Comparison of ENCODE assay signal across 2 cellular contexts in the genomic region with DNA sequence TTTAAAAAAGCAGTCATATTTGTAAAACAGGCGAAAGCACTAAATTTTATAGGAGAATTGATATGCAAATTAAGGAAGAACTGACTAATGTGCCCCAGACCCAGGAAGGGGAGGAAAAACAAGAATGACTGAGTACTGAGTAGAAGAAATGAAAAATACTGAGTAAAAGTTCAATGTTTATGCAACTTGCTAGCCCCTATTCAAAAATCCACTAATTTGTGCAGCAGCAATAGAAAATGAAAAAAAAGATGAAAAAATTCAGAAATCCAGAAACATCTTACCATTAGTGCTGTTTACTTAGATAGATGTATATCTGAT.
TF ChIP-seq lines count a peak whose summit lies in the region.

No MANE protein-coding gene starts in this region.

TF ChIP-seq in WTC11, 78 proteins besides CTCF, POLR2A, EP300 and RAD21 (continues in another document):
- TF ChIP-seq FOXK1 (CRISPR knock-in tag; IDR thresholded peaks at IDR 0.05), result no peak
- no peak for TF ChIP-seq E2F1 (CRISPR knock-in tag; IDR thresholded peaks at IDR 0.05)
- TF ChIP-seq IRF2 (CRISPR knock-in tag; IDR thresholded peaks at IDR 0.05; ENCODE audit: borderline replicate concordance, low read depth), result no peak
- no peak for TF ChIP-seq JUN (CRISPR knock-in tag; IDR thresholded peaks at IDR 0.05)
- TF ChIP-seq ZNF671 (CRISPR knock-in tag; IDR thresholded peaks at IDR 0.05), result no peak
- TF ChIP-seq ELF4 (CRISPR knock-in tag; IDR thresholded peaks at IDR 0.05; ENCODE audit: low read depth), result no peak
- no peak for TF ChIP-seq ZNF281 (CRISPR knock-in tag; IDR thresholded peaks at IDR 0.05)
- no peak for TF ChIP-seq ZNF396 (CRISPR knock-in tag; IDR thresholded peaks at IDR 0.05; ENCODE audit: borderline replicate concordance)
- TF ChIP-seq, protein P1, sequence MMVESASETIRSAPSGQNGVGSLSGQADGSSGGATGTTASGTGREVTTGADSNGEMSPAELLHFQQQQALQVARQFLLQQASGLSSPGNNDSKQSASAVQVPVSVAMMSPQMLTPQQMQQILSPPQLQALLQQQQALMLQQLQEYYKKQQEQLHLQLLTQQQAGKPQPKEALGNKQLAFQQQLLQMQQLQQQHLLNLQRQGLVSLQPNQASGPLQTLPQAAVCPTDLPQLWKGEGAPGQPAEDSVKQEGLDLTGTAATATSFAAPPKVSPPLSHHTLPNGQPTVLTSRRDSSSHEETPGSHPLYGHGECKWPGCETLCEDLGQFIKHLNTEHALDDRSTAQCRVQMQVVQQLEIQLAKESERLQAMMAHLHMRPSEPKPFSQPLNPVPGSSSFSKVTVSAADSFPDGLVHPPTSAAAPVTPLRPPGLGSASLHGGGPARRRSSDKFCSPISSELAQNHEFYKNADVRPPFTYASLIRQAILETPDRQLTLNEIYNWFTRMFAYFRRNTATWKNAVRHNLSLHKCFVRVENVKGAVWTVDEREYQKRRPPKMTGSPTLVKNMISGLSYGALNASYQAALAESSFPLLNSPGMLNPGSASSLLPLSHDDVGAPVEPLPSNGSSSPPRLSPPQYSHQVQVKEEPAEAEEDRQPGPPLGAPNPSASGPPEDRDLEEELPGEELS (CRISPR knock-in tag; IDR thresholded peaks at IDR 0.05), result no peak
- TF ChIP-seq ZNF263 (CRISPR knock-in tag; IDR thresholded peaks at IDR 0.05; ENCODE audit: low read depth), result no peak
- no peak for TF ChIP-seq USF1 (CRISPR knock-in tag; IDR thresholded peaks at IDR 0.05)
- TF ChIP-seq TEAD4 (CRISPR knock-in tag; IDR thresholded peaks at IDR 0.05), result no peak
- TF ChIP-seq ZNF121 (CRISPR knock-in tag; IDR thresholded peaks at IDR 0.05), result no peak
- no peak for TF ChIP-seq RORB (CRISPR knock-in tag; IDR thresholded peaks at IDR 0.05)
- TF ChIP-seq, protein P2, sequence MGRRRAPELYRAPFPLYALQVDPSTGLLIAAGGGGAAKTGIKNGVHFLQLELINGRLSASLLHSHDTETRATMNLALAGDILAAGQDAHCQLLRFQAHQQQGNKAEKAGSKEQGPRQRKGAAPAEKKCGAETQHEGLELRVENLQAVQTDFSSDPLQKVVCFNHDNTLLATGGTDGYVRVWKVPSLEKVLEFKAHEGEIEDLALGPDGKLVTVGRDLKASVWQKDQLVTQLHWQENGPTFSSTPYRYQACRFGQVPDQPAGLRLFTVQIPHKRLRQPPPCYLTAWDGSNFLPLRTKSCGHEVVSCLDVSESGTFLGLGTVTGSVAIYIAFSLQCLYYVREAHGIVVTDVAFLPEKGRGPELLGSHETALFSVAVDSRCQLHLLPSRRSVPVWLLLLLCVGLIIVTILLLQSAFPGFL (CRISPR knock-in tag; IDR thresholded peaks at IDR 0.05; ENCODE audit: borderline replicate concordance), result no peak
- no peak for TF ChIP-seq ZNF425 (CRISPR knock-in tag; conservative IDR thresholded peaks at IDR 0.05)
- TF ChIP-seq HMGA2 (CRISPR knock-in tag; IDR thresholded peaks at IDR 0.05), result no peak

TF ChIP-seq in endothelial cell of umbilical vein, 7 proteins besides CTCF, POLR2A, EP300 and RAD21:
- TF ChIP-seq JUN (IDR thresholded peaks at IDR 0.05; ENCODE audit: borderline replicate concordance, insufficient read depth, insufficient read length, low read depth) (no peak), POLR2AphosphoS5 (IDR thresholded peaks at IDR 0.05; ENCODE audit: insufficient read depth, low read depth, low read length) (no peak), FOS (IDR thresholded peaks at IDR 0.05; ENCODE audit: borderline replicate concordance, insufficient read depth, low read length) (no peak), GATA2 (IDR thresholded peaks at IDR 0.05; ENCODE audit: insufficient read depth, insufficient read length, low read depth, low read length) (no peak)
- TF ChIP-seq, protein P3, sequence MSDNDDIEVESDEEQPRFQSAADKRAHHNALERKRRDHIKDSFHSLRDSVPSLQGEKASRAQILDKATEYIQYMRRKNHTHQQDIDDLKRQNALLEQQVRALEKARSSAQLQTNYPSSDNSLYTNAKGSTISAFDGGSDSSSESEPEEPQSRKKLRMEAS (IDR thresholded peaks at IDR 0.05; ENCODE audit: insufficient read depth, insufficient read length), result no peak
